18 cellular contexts compared by ENCODE assay signal in the genomic region with DNA sequence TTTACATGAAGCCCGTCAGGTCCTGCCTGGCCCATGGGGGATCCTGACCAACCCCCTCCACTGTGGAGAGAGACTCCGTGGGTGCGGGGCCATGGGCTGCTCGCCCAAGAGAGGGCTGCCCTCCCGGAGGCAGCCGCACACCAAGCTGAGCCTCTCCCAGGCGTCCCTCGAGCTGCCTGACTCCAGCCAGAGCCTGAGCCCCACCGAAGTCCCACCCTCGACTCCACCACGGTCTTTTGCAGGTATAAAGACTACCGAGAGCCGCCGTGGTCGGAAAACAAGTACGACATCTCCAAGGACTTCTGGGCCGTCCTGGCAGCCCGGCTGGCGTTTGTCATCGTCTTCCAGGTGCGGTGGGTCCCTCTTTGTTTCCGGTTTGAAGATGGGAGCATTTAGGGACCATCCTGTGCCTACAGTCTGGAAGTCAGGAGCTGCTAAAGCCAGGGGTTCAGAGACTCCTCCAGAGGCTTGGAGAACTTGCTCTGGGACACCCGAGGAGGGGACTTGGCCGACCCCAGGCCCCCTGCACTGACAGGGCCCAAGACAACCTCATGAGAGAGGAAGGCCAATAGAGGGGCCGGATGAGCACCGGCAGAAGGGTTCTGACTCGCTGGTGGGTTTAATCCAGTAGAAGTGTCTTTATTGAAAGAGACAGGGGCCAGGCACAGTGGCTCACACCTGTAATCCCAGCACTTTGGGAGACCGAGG. TPM values are rescaled to one million over a fixed set of nuclear protein-coding genes. Genes with fewer than 3 reads are reported as not detected.
DNase-seq lines count a peak whose midpoint lies in the region; ATAC-seq and TF ChIP-seq lines count a peak whose summit lies in the region.
"Had no signal": no experiment of that assay in that cellular context is flagged by ENCODE, and none has a peak within 500 bp of the region (broad histone marks: within the 10 kb centered on the region; RNA-seq: fewer than 3 reads in every experiment).

No MANE protein-coding gene starts in this region.

- dilution Hi-C loops in IMR-90 (cut with HindIII; ENCODE audit: low sequenced_read_pairs, unreplicated experiment), result no loop called here

- H3K36me3 ChIP-seq in IMR-90 (ENCODE audit: control insufficient read depth, insufficient read depth, low read length), result peaks cover 4% of the 10 kb centered on the region; the same call in 1 of the 2 replicates
- H3K36me3 ChIP-seq in neuronal stem cell (replicated peaks in 1 of 2; ENCODE audit: control insufficient read depth in 2 of 2, insufficient read depth in 2 of 2, low read length in 2 of 2), result peaks cover 0 to 2% of the 10 kb centered on the region in 2 donors

- no peak overlapping the region for H3K4me3 ChIP-seq in IMR-90 (ENCODE audit: insufficient read depth, low read depth, low read length)
- no peak overlapping the region for H3K4me3 ChIP-seq in neuronal stem cell (ENCODE audit: low read length in 2 of 2)
- H3K4me3 ChIP-seq: A549 had no signal

- H3K14ac ChIP-seq in IMR-90 (replicated peaks; ENCODE audit: low read depth, low read length) (no peak overlapping the region), neuronal stem cell (ENCODE audit: low read length) (no peak overlapping the region)

- intact Hi-C loops in Right ventricle myocardium inferior (cut with DNase I) (no loop called here), Right ventricle myocardium superior (cut with DNase I) (no loop called here), IMR-90 (cut with micrococcal nuclease) (no loop called here)

- H2AK9ac ChIP-seq in IMR-90 (replicated peaks; ENCODE audit: low read depth, low read length, poor library complexity), result peak overlapping the region; percentile 42

- H3K23ac ChIP-seq in IMR-90 (ENCODE audit: low read depth, low read length) (no peak overlapping the region), neuronal stem cell (ENCODE audit: low read depth, low read length, poor library complexity) (no peak overlapping the region)

- H4K8ac ChIP-seq in IMR-90 (ENCODE audit: low read depth in 2 of 2, low read length in 2 of 2), result no peak overlapping the region
- H4K8ac ChIP-seq in neuronal stem cell (ENCODE audit: low read depth, low read length), result no peak overlapping the region

- no peaks in the 10 kb centered on the region for H3K4me1 Mint-ChIP-seq in stimulated activated naive B cell treated with anti-CD40 and anti-IgM and Interleukin-4, amounts not matched to agents 10 μg/mL and 1 μg/mL and 100 μg/mL, for 72 hours
- H3K4me1 Mint-ChIP-seq: B cell had no signal

- POLR2A ChIA-PET in IMR-90 (lab: Charles Lee; ENCODE audit: unreplicated experiment), result no interaction called here

- H2BK120ac ChIP-seq in IMR-90 (ENCODE audit: low read depth, low read length), result no peak overlapping the region
- H2BK120ac ChIP-seq in neuronal stem cell (ENCODE audit: low read depth, low read length), result no peak overlapping the region

- TF ChIP-seq POLR2A in IMR-90 (IDR thresholded peaks at IDR 0.05; ENCODE audit: low read depth, low read length), result no peak

- H4K91ac ChIP-seq in IMR-90 (ENCODE audit: insufficient read depth, low read depth, low read length), result no peak overlapping the region
- no peak overlapping the region for H4K91ac ChIP-seq in neuronal stem cell (ENCODE audit: low read depth, low read length, poor library complexity)

- TF ChIP-seq CTCF in IMR-90 (conservative IDR thresholded peaks at IDR 0.05; ENCODE audit: low read depth, low read length) (no peak), GM20000 (IDR thresholded peaks at IDR 0.05; ENCODE audit: extremely low read depth, missing control alignments) (no peak)

- in situ Hi-C loops in IMR-90 (cut with MboI; ENCODE audit: low sequenced_read_pairs), result loop anchor here (25.0 kb wide), 1 partner anchor 1073 kb away; no protein-coding TSS in a partner anchor

- H3K56ac ChIP-seq in IMR-90 (ENCODE audit: extremely low read depth, insufficient read depth, low read length), result no peak overlapping the region

- H3K27ac Mint-ChIP-seq in stimulated activated naive B cell treated with anti-CD40 and anti-IgM and Interleukin-4, amounts not matched to agents 10 μg/mL and 1 μg/mL and 100 μg/mL, for 72 hours, result no peak overlapping the region
- H3K27ac Mint-ChIP-seq: B cell; CD4-positive, alpha-beta T cell; CD8-positive, alpha-beta T cell had no signal

- H2AK5ac ChIP-seq in IMR-90 (ENCODE audit: low read depth, low read length) (no peak overlapping the region), neuronal stem cell (ENCODE audit: low read depth, low read length) (peak overlapping the region; percentile 54)

- 83% methylated on average over 22 of the region's 28 CpGs; no CpG with 5 or more reads in 1 of the 2 experiments for WGBS in IMR-90 (ENCODE audit: extremely low coverage in 2 of 2, insufficient read length in 1 of 2), 2 experiments
- no CpG with 5 or more reads among the region's 28 CpGs for WGBS in neuronal stem cell (ENCODE audit: extremely low coverage in 2 of 2, insufficient read length in 2 of 2, insufficient replicate concordance in 1 of 2), 2 donors

- H3K4me1 ChIP-seq in IMR-90 (ENCODE audit: control insufficient read depth, insufficient read depth, low read length), result no peaks in the 10 kb centered on the region
- peaks cover 0 to 3% of the 10 kb centered on the region in 2 donors for H3K4me1 ChIP-seq in neuronal stem cell (ENCODE audit: control insufficient read depth in 2 of 2, insufficient read depth in 1 of 2, low read depth in 1 of 2, low read length in 2 of 2)
- H3K4me1 ChIP-seq: A549, Caco-2 had no signal

- H2BK5ac ChIP-seq in IMR-90 (ENCODE audit: low read depth, low read length, poor library complexity, severe bottlenecking) (no peak overlapping the region), neuronal stem cell (ENCODE audit: low read length) (no peak overlapping the region)

- no peaks in the 10 kb centered on the region for H3K27me3 ChIP-seq in IMR-90 (ENCODE audit: control insufficient read depth, insufficient read depth, low read length)
- H3K27me3 ChIP-seq in neuronal stem cell (ENCODE audit: control insufficient read depth in 3 of 3, insufficient read depth in 3 of 3, low read depth in 1 of 3, low read length in 3 of 3), result peaks cover 0 to 46% (median under 1%) of the 10 kb centered on the region in 3 experiments

- no peak overlapping the region for H2BK20ac ChIP-seq in IMR-90 (ENCODE audit: low read depth, low read length)

- no peak overlapping the region for H4K5ac ChIP-seq in IMR-90 (ENCODE audit: low read depth, low read length)

- H3K18ac ChIP-seq in IMR-90 (ENCODE audit: low read depth, low read length), result no peak overlapping the region
- H3K18ac ChIP-seq in neuronal stem cell (ENCODE audit: low read length), result no peak overlapping the region

- no peaks in the 10 kb centered on the region for H3K36me3 Mint-ChIP-seq in stimulated activated naive B cell treated with anti-CD40 and anti-IgM and Interleukin-4, amounts not matched to agents 10 μg/mL and 1 μg/mL and 100 μg/mL, for 72 hours
- H3K36me3 Mint-ChIP-seq: CD8-positive, alpha-beta T cell had no signal

- H3K9me3 ChIP-seq in IMR-90 (ENCODE audit: control insufficient read depth, insufficient read depth, low read length), result no peaks in the 10 kb centered on the region
- peaks cover 0 to 3% of the 10 kb centered on the region in 2 donors for H3K9me3 ChIP-seq in neuronal stem cell (replicated peaks in 1 of 2; ENCODE audit: control insufficient read depth in 2 of 2, insufficient read depth in 1 of 2, low read depth in 1 of 2, low read length in 2 of 2)
- H3K9me3 ChIP-seq: A549, Caco-2 had no signal

- DNase-seq in Right ventricle myocardium inferior (ENCODE audit: missing footprints) (peak; percentile 46), Right ventricle myocardium superior (no peak), IMR-90 (no peak), neuronal stem cell (ENCODE audit: low spot score) (no peak), GM20000 (ENCODE audit: low spot score) (no peak), NCI-H69 (lab: John Stamatoyannopoulos, UW) (no peak)
- DNase-seq in stimulated activated naive B cell treated with anti-CD40 and anti-IgM and Interleukin-4, amounts not matched to agents 10 μg/mL and 1 μg/mL and 100 μg/mL, for 72 hours, result no peak
- DNase-seq: AML-193; Caco-2; Calu3; CD4-positive, alpha-beta T cell; CD8-positive, alpha-beta T cell; DMS79 treated with DMSO at 0.1 percent for 48 hours; GF-D8 had no signal

- ATAC-seq in Right ventricle myocardium inferior, result no peak
- no peak for ATAC-seq in Right ventricle myocardium superior (ENCODE audit: poor library complexity)
- no peak for ATAC-seq in IMR-90 (ENCODE audit: low read depth)
- ATAC-seq in stimulated activated naive B cell treated with anti-CD40 and anti-IgM and Interleukin-4, amounts not matched to agents 10 μg/mL and 1 μg/mL and 100 μg/mL, for 72 hours (replicated peaks), result no peak
- ATAC-seq: A549; CD8-positive, alpha-beta T cell had no signal

- peaks cover 19 to 29% of the 10 kb centered on the region in 2 donors for H3K27me3 Mint-ChIP-seq in stimulated activated naive B cell treated with anti-CD40 and anti-IgM and Interleukin-4, amounts not matched to agents 10 μg/mL and 1 μg/mL and 100 μg/mL, for 72 hours

- H3K4me2 ChIP-seq in IMR-90 (ENCODE audit: low read depth, low read length), result no peak overlapping the region
- H3K4me2 ChIP-seq in neuronal stem cell (ENCODE audit: insufficient read depth, low read length, poor library complexity, severe bottlenecking), result no peak overlapping the region
- H3K4me2 ChIP-seq: A549 had no signal

- H3K27ac ChIP-seq in IMR-90 (ENCODE audit: insufficient read depth, low read length) (no peak overlapping the region), neuronal stem cell (replicated peaks; ENCODE audit: low read length) (no peak overlapping the region)
- H3K27ac ChIP-seq: 22Rv1, A549, C4-2B had no signal

- no peak overlapping the region for H3K9ac ChIP-seq in IMR-90 (ENCODE audit: low read depth, low read length)
- H3K9ac ChIP-seq in neuronal stem cell (ENCODE audit: low read depth, low read length, poor library complexity), result no peak overlapping the region

- no peak overlapping the region for H3K4me3 Mint-ChIP-seq in stimulated activated naive B cell treated with anti-CD40 and anti-IgM and Interleukin-4, amounts not matched to agents 10 μg/mL and 1 μg/mL and 100 μg/mL, for 72 hours
- H3K4me3 Mint-ChIP-seq: B cell; CD4-positive, alpha-beta T cell; CD8-positive, alpha-beta T cell had no signal

- CTCF ChIA-PET in IMR-90 (lab: Yijun Ruan, JAX), result interaction anchor here (0.7 kb wide), 1 partner anchor 197 kb away, joined by 9 read pairs; no protein-coding TSS in a partner anchor

- no peak for TF ChIP-seq RAD21 in IMR-90 (IDR thresholded peaks at IDR 0.05; ENCODE audit: low read length)

- H4K20me1 ChIP-seq in IMR-90 (ENCODE audit: insufficient read depth, low read length), result peaks cover 3% of the 10 kb centered on the region; the same call in 1 of the 2 replicates

- H3K79me1 ChIP-seq in IMR-90 (ENCODE audit: low read depth in 1 of 2, low read length in 2 of 2) (no peaks in the 10 kb centered on the region), neuronal stem cell (ENCODE audit: low read depth, low read length) (no peaks in the 10 kb centered on the region)

- H3K4ac ChIP-seq in IMR-90 (ENCODE audit: low read depth, low read length), result no peak overlapping the region
- no peak overlapping the region for H3K4ac ChIP-seq in neuronal stem cell (ENCODE audit: low read length)

- no peak overlapping the region for H2BK12ac ChIP-seq in neuronal stem cell (ENCODE audit: low read length)

- BruUV-seq in IMR-90 (replicated peaks; lab: Mats Ljungman, UMichigan), result no TSS peak

- H2AFZ ChIP-seq in IMR-90 (replicated peaks; ENCODE audit: low read length, poor library complexity) (no peak overlapping the region), neuronal stem cell (ENCODE audit: low read length) (no peak overlapping the region)

- H2BK15ac ChIP-seq in IMR-90 (ENCODE audit: low read depth, low read length) (no peak overlapping the region), neuronal stem cell (ENCODE audit: low read length) (no peak overlapping the region)

- H3K9me1 ChIP-seq in IMR-90 (ENCODE audit: insufficient read depth, low read length), result peaks cover 3% of the 10 kb centered on the region; the same call in 1 of the 2 replicates

- no peaks in the 10 kb centered on the region for H3K9me3 Mint-ChIP-seq in stimulated activated naive B cell treated with anti-CD40 and anti-IgM and Interleukin-4, amounts not matched to agents 10 μg/mL and 1 μg/mL and 100 μg/mL, for 72 hours
- H3K9me3 Mint-ChIP-seq: CD4-positive, alpha-beta T cell; CD8-positive, alpha-beta T cell had no signal

RNA-seq across cellular contexts. Expression of a gene that starts 17.6 kb away (rescaled TPM):
- total RNA-seq in Right ventricle myocardium inferior (12.8 TPM), Right ventricle myocardium superior (10.3 TPM), IMR-90 (2012; rRNA removed) (44.4 and 47.2 TPM in 2 replicates)
- 33.8 and 38.1 TPM in 2 replicates for polyA plus RNA-seq in IMR-90 (2012; rRNA removed)
- polyA plus RNA-seq in IMR-90 (2012; cell fraction: cytosol; rRNA removed), result 27.3 and 43.5 TPM in 2 replicates
- 13.3 and 24.4 TPM in 2 replicates for polyA plus RNA-seq in IMR-90 (2012; cell fraction: nucleus; rRNA removed; ENCODE audit: low replicate concordance)
- polyA plus RNA-seq in neuronal stem cell (2013, experiment 1 of 2), result 18.3 TPM
- polyA plus RNA-seq in neuronal stem cell (2013, experiment 2 of 2), result 18.4 TPM
